Comparison of ENCODE assay signal across 15 cellular contexts in genomic region chr15:59283717-59284336, GRCh38.
DNase-seq lines count a peak whose midpoint lies in the region; ATAC-seq and TF ChIP-seq lines count a peak whose summit lies in the region.
"Had no signal": no experiment of that assay in that cellular context is flagged by ENCODE, and none has a peak within 500 bp of the region (broad histone marks: within the 10 kb centered on the region; RNA-seq: fewer than 3 reads in every experiment).

No MANE protein-coding gene starts in this region.

- intact Hi-C loops in lower lobe of right lung (cut with DNase I), result no loop called here
- intact Hi-C loops in tibial artery (cut with DNase I; ENCODE audit: low total_unique reads), result no loop called here

- H3K9me3 ChIP-seq in lower lobe of right lung (no peaks in the 10 kb centered on the region), tibial artery (no peaks in the 10 kb centered on the region)

- no peaks in the 10 kb centered on the region for H3K36me3 Mint-ChIP-seq in WTC11
- H3K36me3 Mint-ChIP-seq: T-cell had no signal

- H3K36me3 ChIP-seq in lower lobe of right lung (no peaks in the 10 kb centered on the region), tibial artery (no peaks in the 10 kb centered on the region)

- no peaks in the 10 kb centered on the region for H3K4me1 ChIP-seq in lower lobe of right lung
- peaks cover 0 to 41% (median 7%) of the 10 kb centered on the region in 4 donors for H3K4me1 ChIP-seq in tibial artery

- no peak overlapping the region for H3K4me3 ChIP-seq in lower lobe of right lung
- no peak overlapping the region for H3K4me3 ChIP-seq in tibial artery

- peak overlapping the region; percentile 28; the same call in 1 of the 2 replicates for H3K27ac Mint-ChIP-seq in WTC11
- H3K27ac Mint-ChIP-seq: activated CD8-positive, alpha-beta T cell treated with anti-CD3 and anti-CD28 coated beads for 36 hours; T-cell had no signal

- POLR2A ChIA-PET in WTC11 (lab: Charles Lee), result no interaction called here

- no peak overlapping the region for H3K4me3 Mint-ChIP-seq in WTC11
- H3K4me3 Mint-ChIP-seq: activated CD8-positive, alpha-beta T cell treated with anti-CD3 and anti-CD28 coated beads for 36 hours; B cell; T-cell had no signal

- ATAC-seq in WTC11 (peak; percentile 70), lower lobe of right lung (peak; percentile 51 to 54)
- ATAC-seq: activated CD8-positive, alpha-beta T cell treated with anti-CD3 and anti-CD28 coated beads for 36 hours; T-cell had no signal

- no peak overlapping the region for H3K27ac ChIP-seq in lower lobe of right lung
- H3K27ac ChIP-seq in tibial artery, result no peak overlapping the region

- no peaks in the 10 kb centered on the region for H3K27me3 ChIP-seq in lower lobe of right lung (ENCODE audit: low read depth)
- H3K27me3 ChIP-seq in tibial artery, result no peaks in the 10 kb centered on the region

- H3K27me3 Mint-ChIP-seq in WTC11 (ENCODE audit: low read depth), result no peaks in the 10 kb centered on the region
- H3K27me3 Mint-ChIP-seq: B cell had no signal

- DNase-seq in A172 (ENCODE audit: low spot score), result peak; percentile 42
- DNase-seq in HT-29 (ENCODE audit: low spot score), result peak; percentile 87
- no peak for DNase-seq in WTC11 (ENCODE audit: low spot score)
- no peak for DNase-seq in lower lobe of right lung
- DNase-seq in stimulated activated CD4-positive, alpha-beta T cell treated with anti-CD3 and anti-CD28 coated beads, Interleukin-12 subunit alpha, Interleukin-12 subunit beta, amount 100 ng/mL, for 4 hours, result no peak
- no peak for DNase-seq in stimulated activated CD4-positive, alpha-beta T cell treated with anti-CD3 and anti-CD28 coated beads, Interleukin-15, amount 100 ng/mL, for 24 hours
- DNase-seq in tibial artery, result no peak
- DNase-seq in OCI-M1 (lab: John Stamatoyannopoulos, UW), result no peak
- DNase-seq: activated CD8-positive, alpha-beta T cell treated with anti-CD3 and anti-CD28 coated beads for 36 hours; central memory CD4-positive, alpha-beta T cell; erythroblast; GDM1; NCI-H774; T-cell had no signal

- H3K9me3 Mint-ChIP-seq in WTC11, result no peaks in the 10 kb centered on the region
- H3K9me3 Mint-ChIP-seq: activated CD8-positive, alpha-beta T cell treated with anti-CD3 and anti-CD28 coated beads for 36 hours; T-cell had no signal

- H3K4me1 Mint-ChIP-seq in WTC11, result peaks cover 26% of the 10 kb centered on the region
- H3K4me1 Mint-ChIP-seq: T-cell had no signal

- CTCF ChIA-PET in WTC11 (lab: Charles Lee), result interaction anchor here (0.6 to 1.1 kb wide), 3 partner anchors 12 to 36 kb away, joined by 3 to 7 read pairs (median 4); no protein-coding TSS in a partner anchor

- no peak for TF ChIP-seq CTCF in WTC11 (IDR thresholded peaks at IDR 0.05)
- TF ChIP-seq CTCF in lower lobe of right lung (IDR thresholded peaks at IDR 0.05), result no peak
- no peak for TF ChIP-seq CTCF in tibial artery (IDR thresholded peaks at IDR 0.05)

TF ChIP-seq in WTC11, 78 proteins besides CTCF, POLR2A, EP300 and RAD21:
- TF ChIP-seq NR3C1 (CRISPR knock-in tag; conservative IDR thresholded peaks at IDR 0.05; ENCODE audit: low read depth) (no peak), MYBL2 (CRISPR knock-in tag; IDR thresholded peaks at IDR 0.05) (no peak), GRHL2 (CRISPR knock-in tag; IDR thresholded peaks at IDR 0.05; ENCODE audit: insufficient replicate concordance, severe bottlenecking) (no peak), ZNF121 (CRISPR knock-in tag; IDR thresholded peaks at IDR 0.05) (no peak), CREM (CRISPR knock-in tag; IDR thresholded peaks at IDR 0.05) (no peak), USF1 (CRISPR knock-in tag; IDR thresholded peaks at IDR 0.05) (no peak), ZSCAN18 (CRISPR knock-in tag; IDR thresholded peaks at IDR 0.05) (no peak), SP1 (CRISPR knock-in tag; conservative IDR thresholded peaks at IDR 0.05) (no peak), IRF2 (CRISPR knock-in tag; IDR thresholded peaks at IDR 0.05; ENCODE audit: borderline replicate concordance, low read depth) (no peak)
- TF ChIP-seq, protein P1, sequence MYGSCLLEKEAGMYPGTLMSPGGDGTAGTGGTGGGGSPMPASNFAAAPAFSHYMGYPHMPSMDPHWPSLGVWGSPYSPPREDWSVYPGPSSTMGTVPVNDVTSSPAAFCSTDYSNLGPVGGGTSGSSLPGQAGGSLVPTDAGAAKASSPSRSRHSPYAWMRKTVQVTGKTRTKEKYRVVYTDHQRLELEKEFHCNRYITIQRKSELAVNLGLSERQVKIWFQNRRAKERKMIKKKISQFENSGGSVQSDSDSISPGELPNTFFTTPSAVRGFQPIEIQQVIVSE (CRISPR knock-in tag; IDR thresholded peaks at IDR 0.05; ENCODE audit: borderline replicate concordance), result no peak

Comparison
In these comparisons a context has a peak if more than half of its experiments do, and no peak if none do; other contexts are left out.
1. DNase-seq: peak in A172 (single experiment) and HT-29 (single experiment); none in WTC11 (single experiment), lower lobe of right lung (single experiment), stimulated activated CD4-positive, alpha-beta T cell treated with anti-CD3 and anti-CD28 coated beads, Interleukin-12 subunit alpha, Interleukin-12 subunit beta, amount 100 ng/mL, for 4 hours (single experiment), stimulated activated CD4-positive, alpha-beta T cell treated with anti-CD3 and anti-CD28 coated beads, Interleukin-15, amount 100 ng/mL, for 24 hours (single experiment), tibial artery (0 of 2) and OCI-M1 (single experiment).